ENCODE assay signal across 25 cellular contexts in the genomic region with DNA sequence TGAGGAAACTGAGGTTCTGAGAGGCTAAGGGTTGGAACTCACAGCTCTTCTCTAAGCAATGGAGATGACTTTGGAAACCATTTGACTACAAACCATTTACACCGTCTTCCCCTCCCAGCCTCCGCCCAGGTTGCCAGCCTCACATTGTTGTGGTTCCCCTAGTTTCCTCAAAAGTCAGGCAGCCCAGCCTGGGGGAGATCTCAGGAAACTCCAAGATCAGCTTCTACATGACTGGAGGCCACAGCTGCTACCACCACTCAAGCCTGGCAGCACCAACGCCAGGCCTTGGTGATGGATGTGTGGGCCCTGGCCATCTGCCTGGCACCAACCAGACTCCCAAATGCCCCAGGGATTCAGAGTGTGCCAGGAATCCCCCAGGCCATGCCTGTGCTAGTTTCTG.
A peak's percentile ranks its signal among the peaks of the same experiment; 100 is the strongest.
DNase-seq lines count a peak whose midpoint lies in the region; ATAC-seq and TF ChIP-seq lines count a peak whose summit lies in the region.
"Had no signal": no experiment of that assay in that cellular context is flagged by ENCODE, and none has a peak within 500 bp of the region (broad histone marks: within the 10 kb centered on the region; RNA-seq: fewer than 3 reads in every experiment).

No MANE protein-coding gene starts in this region.

- ATAC-seq in left lobe of liver = no peak
- ATAC-seq: HepG2 had no signal

- CTCF ChIA-PET in AG04450 (lab: Charles Lee) = interaction anchor here (0.6 kb wide), 1 partner anchor 197 kb away, joined by 3 read pairs; no protein-coding TSS in a partner anchor

- intact Hi-C loops in dorsolateral prefrontal cortex (cut with DNase I) = no loop called here

- H3K27ac ChIP-seq in AG04450 (ENCODE audit: low read depth, low read length) (peak overlapping the region; percentile 66), dorsolateral prefrontal cortex (no peak overlapping the region)
- H3K27ac ChIP-seq: adrenal gland, Peyer's patch, stomach, vagina had no signal

- H3K9me3 ChIP-seq in AG04450 (ENCODE audit: control insufficient read depth, insufficient read depth, low read length) = no peaks in the 10 kb centered on the region; the same call in 1 of the 2 replicates
- H3K9me3 ChIP-seq: adrenal gland, BE2C, Peyer's patch, stomach, thyroid gland, vagina had no signal

- in situ Hi-C loops in GM13977 (cut with MboI; ENCODE audit: low pct_unique_long_range_greater_than_20kb, low sequenced_read_pairs, unreplicated experiment) = no loop called here

- POLR2A ChIA-PET in AG04450 (lab: Yijun Ruan, JAX) = interaction anchor here (1.4 kb wide), 1 partner anchor 14 kb away, joined by 5 read pairs; no protein-coding TSS in a partner anchor

- TF ChIP-seq CTCF in AG04450 (IDR thresholded peaks at IDR 0.05; ENCODE audit: low read depth, low read length) (no peak), dorsolateral prefrontal cortex (IDR thresholded peaks at IDR 0.05 in 54 of 56, conservative IDR thresholded peaks at IDR 0.05 in 2 of 56; ENCODE audit: low read depth in 1 of 56, partially characterized antibody in 56 of 56) (no peak), GM13977 (IDR thresholded peaks at IDR 0.05; ENCODE audit: extremely low read depth, insufficient read depth, missing control alignments) (no peak)

- H3K27me3 ChIP-seq in AG04450 (ENCODE audit: control insufficient read depth, insufficient read depth, low read length) = no peaks in the 10 kb centered on the region
- H3K27me3 ChIP-seq in dorsolateral prefrontal cortex = peaks cover 0 to 3% (median 0%) of the 10 kb centered on the region in 45 donors
- H3K27me3 ChIP-seq: adrenal gland, BE2C, Peyer's patch, stomach, thyroid gland, vagina had no signal

- no peak overlapping the region for H3K4me3 ChIP-seq in AG04450 (ENCODE audit: low read depth, low read length)
- H3K4me3 ChIP-seq in dorsolateral prefrontal cortex = no peak overlapping the region
- H3K4me3 ChIP-seq: adrenal gland, Peyer's patch, stomach, thyroid gland, vagina had no signal

- no peak for DNase-seq in AG04450 (ENCODE audit: low read depth, low spot score)
- peak; percentile 79 for DNase-seq in M059J (ENCODE audit: low read depth)
- peak; percentile 39 for DNase-seq in astrocyte of the hippocampus (ENCODE audit: low read depth, low spot score)
- peak; percentile 98 for DNase-seq in myocyte (ENCODE audit: low read depth)
- no peak for DNase-seq in dorsolateral prefrontal cortex
- no peak for DNase-seq in GM13977 (ENCODE audit: low spot score)
- no peak for DNase-seq in SKM-1 treated with dmso at 0.1 percent for 144 hours (lab: John Stamatoyannopoulos, UW; ENCODE audit: unreplicated experiment)
- DNase-seq in left lobe of liver (ENCODE audit: low spot score) = no peak
- DNase-seq: activated CD4-positive, alpha-beta memory T cell treated with anti-CD3 and anti-CD28 coated beads, Interleukin-2, amount 10 ng/mL, durations not matched to agents 7 days and 5 days; activated CD4-positive, alpha-beta T cell treated with anti-CD3 and anti-CD28 coated beads for 1 hour; activated CD8-positive, alpha-beta memory T cell treated with anti-CD3 and anti-CD28 coated beads, Interleukin-2, amount 50 U/mL, for 48 hours; activated naive CD4-positive, alpha-beta T cell treated with anti-CD3 and anti-CD28 coated beads, Interleukin-2, amount 10 ng/mL, durations not matched to agents 7 days and 5 days; adrenal gland; BE2C; DMS 273 treated with DMSO at 0.1 percent for 48 hours; immature natural killer cell; Kasumi-1; NCI-H146; NCI-H345; Peyer's patch; stimulated activated CD4-positive, alpha-beta T cell treated with anti-CD3 and anti-CD28 coated beads, Interleukin-4, amount 100 ng/mL, for 1 hour; stomach; thyroid gland had no signal

Comparison
In these comparisons a context has a peak if more than half of its experiments do, and no peak if none do; other contexts are left out.
1. DNase-seq: peak in M059J (single experiment), astrocyte of the hippocampus (single experiment) and myocyte (single experiment); none in AG04450 (single experiment), dorsolateral prefrontal cortex (0 of 10), GM13977 (single experiment), SKM-1 treated with dmso at 0.1 percent for 144 hours (single experiment) and left lobe of liver (single experiment).